In genomic region chr6:14865609-14866100, GRCh38 we compare ENCODE assay signal across 1 cellular context.
TF ChIP-seq lines count a peak whose summit lies in the region.

No MANE protein-coding gene starts in this region.

TF ChIP-seq in IMR-90, 13 proteins besides CTCF, POLR2A, EP300 and RAD21:
- TF ChIP-seq SMC3 (IDR thresholded peaks at IDR 0.05; ENCODE audit: low read depth, low read length), result no peak
- no peak for TF ChIP-seq CHD1 (IDR thresholded peaks at IDR 0.05; ENCODE audit: low read depth, low read length)
- no peak for TF ChIP-seq USF2 (IDR thresholded peaks at IDR 0.05; ENCODE audit: low read depth, low read length)
- no peak for TF ChIP-seq MXI1 (IDR thresholded peaks at IDR 0.05; ENCODE audit: borderline replicate concordance, low read depth, low read length)
- no peak for TF ChIP-seq FOS (IDR thresholded peaks at IDR 0.05; ENCODE audit: low read depth, low read length)
- TF ChIP-seq MAFK (IDR thresholded peaks at IDR 0.05; ENCODE audit: low read depth, low read length), result no peak
- TF ChIP-seq CEBPB (IDR thresholded peaks at IDR 0.05; ENCODE audit: low read depth, low read length), result peak; percentile 33; the same call in 1 of the 2 replicates
- peak; percentile 67; the same call in 1 of the 2 replicates for TF ChIP-seq MAZ (IDR thresholded peaks at IDR 0.05; ENCODE audit: borderline replicate concordance, low read depth, low read length)
- TF ChIP-seq NFE2L2 (IDR thresholded peaks at IDR 0.05; ENCODE audit: low read depth, low read length), result no peak
- TF ChIP-seq RFX5 (IDR thresholded peaks at IDR 0.05; ENCODE audit: low read depth, low read length), result no peak
- TF ChIP-seq BHLHE40 (IDR thresholded peaks at IDR 0.05; ENCODE audit: low read depth, low read length), result no peak
